Comparison of ENCODE assay signal across 1 cellular context in the genomic region with DNA sequence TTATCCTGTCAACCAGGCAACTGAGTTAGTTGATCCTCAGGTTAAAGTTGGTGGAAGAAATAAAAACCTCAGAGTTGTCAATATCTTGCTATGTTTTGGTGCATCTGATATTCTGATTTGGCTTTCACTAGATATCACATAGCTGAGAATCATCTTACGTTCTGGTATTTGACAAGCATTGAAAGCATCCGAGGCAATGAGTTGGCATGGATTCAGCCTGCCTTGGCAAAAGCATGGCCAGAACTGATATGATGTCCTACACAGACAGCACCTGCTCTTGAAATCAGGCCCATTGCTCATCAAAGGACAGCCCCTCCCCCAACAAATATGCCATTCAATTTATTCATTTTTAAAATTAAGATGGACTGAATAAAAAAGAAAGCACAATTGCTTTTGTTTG.
TF ChIP-seq lines count a peak whose summit lies in the region.

No MANE protein-coding gene starts in this region.

TF ChIP-seq in endothelial cell of umbilical vein, 7 proteins besides CTCF, POLR2A, EP300 and RAD21:
- TF ChIP-seq JUN (IDR thresholded peaks at IDR 0.05; ENCODE audit: borderline replicate concordance, insufficient read depth, insufficient read length, low read depth) (no peak), POLR2AphosphoS5 (IDR thresholded peaks at IDR 0.05; ENCODE audit: insufficient read depth, low read depth, low read length) (no peak), EZH2 (IDR thresholded peaks at IDR 0.05; ENCODE audit: borderline replicate concordance, low read depth, low read length, severe bottlenecking) (no peak), GATA2 (IDR thresholded peaks at IDR 0.05; ENCODE audit: insufficient read depth, insufficient read length, low read depth, low read length) (no peak), MYC (IDR thresholded peaks at IDR 0.05; ENCODE audit: low read depth, low read length) (no peak)
- TF ChIP-seq, protein P1, sequence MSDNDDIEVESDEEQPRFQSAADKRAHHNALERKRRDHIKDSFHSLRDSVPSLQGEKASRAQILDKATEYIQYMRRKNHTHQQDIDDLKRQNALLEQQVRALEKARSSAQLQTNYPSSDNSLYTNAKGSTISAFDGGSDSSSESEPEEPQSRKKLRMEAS (IDR thresholded peaks at IDR 0.05; ENCODE audit: insufficient read depth, insufficient read length), result no peak
